8 cellular contexts compared by ENCODE assay signal in genomic region chr19:49814010-49814409, GRCh38. TPM values are rescaled to one million over a fixed set of nuclear protein-coding genes. Genes with fewer than 3 reads are reported as not detected.
DNase-seq lines count a peak whose midpoint lies in the region; ATAC-seq, FAIRE-seq and TF ChIP-seq lines count a peak whose summit lies in the region.

No MANE protein-coding gene starts in this region.

- no peaks in the 10 kb centered on the region; the same call in 2 of the 3 replicates for H3K9me3 Mint-ChIP-seq in GM23338

- H3K36me3 ChIP-seq in GM23338 (ENCODE audit: insufficient read depth): no peaks in the 10 kb centered on the region; the same call in 1 of the 2 replicates
- no peaks in the 10 kb centered on the region for H3K36me3 ChIP-seq in endothelial cell of umbilical vein (ENCODE audit: control insufficient read depth in 2 of 2, extremely low read depth in 1 of 2, insufficient read depth in 2 of 2, low read length in 2 of 2)
- no peaks in the 10 kb centered on the region for H3K36me3 ChIP-seq in sigmoid colon

- H3K4me2 ChIP-seq in GM23338 (no peak overlapping the region), endothelial cell of umbilical vein (ENCODE audit: insufficient read depth, low read length) (peak overlapping the region; percentile 69)

- BruUV-seq in endothelial cell of umbilical vein (replicated peaks; lab: Mats Ljungman, UMichigan): no TSS peak

- peak overlapping the region; percentile 92; the same call in 2 of the 3 replicates for H3K4me3 Mint-ChIP-seq in GM23338

- H3K9ac ChIP-seq in endothelial cell of umbilical vein (replicated peaks; ENCODE audit: extremely low read depth, insufficient read depth, low read length): peak overlapping the region; percentile 62

- POLR2A ChIA-PET in RWPE1 (lab: Yijun Ruan, JAX; ENCODE audit: low non-redundant PET) (no interaction called here), endothelial cell of umbilical vein (lab: Charles Lee) (no interaction called here)

- no peak for TF ChIP-seq EP300 in sigmoid colon (IDR thresholded peaks at IDR 0.05)

- TF ChIP-seq CTCF in GM23338 (conservative IDR thresholded peaks at IDR 0.05; ENCODE audit: low read depth in 2 of 2): no peak
- TF ChIP-seq CTCF in RWPE1 (conservative IDR thresholded peaks at IDR 0.05; ENCODE audit: low read depth): no peak
- TF ChIP-seq CTCF in endothelial cell of umbilical vein (IDR thresholded peaks at IDR 0.05; ENCODE audit: extremely low read depth in 1 of 2, insufficient read depth in 1 of 2, low read depth in 1 of 2, low read length in 2 of 2): no peak
- no peak for TF ChIP-seq CTCF in sigmoid colon (IDR thresholded peaks at IDR 0.05)

- H3K79me2 ChIP-seq in GM23338 (replicated peaks; ENCODE audit: insufficient read depth) (peaks cover 8% of the 10 kb centered on the region), endothelial cell of umbilical vein (ENCODE audit: control insufficient read depth, insufficient read depth, low read length) (peaks cover 8% of the 10 kb centered on the region)

- 80 to 91% methylated on average over 1 of the region's 1 CpG for WGBS in sigmoid colon, 2 donors

- H3K27ac Mint-ChIP-seq in GM23338: peak overlapping the region; percentile 85

- H3K9me2 ChIP-seq in GM23338 (ENCODE audit: insufficient read depth): no peaks in the 10 kb centered on the region

- H3K36me3 Mint-ChIP-seq in GM23338 (ENCODE audit: low read depth): peaks cover 5% of the 10 kb centered on the region; the same call in 2 of the 3 replicates

- H3K27ac ChIP-seq in GM23338 (ENCODE audit: low read depth) (peak overlapping the region; percentile 0; the same call in 1 of the 2 replicates), RWPE1 (peak overlapping the region; percentile 65), endothelial cell of umbilical vein (ENCODE audit: insufficient read depth, low read depth, low read length) (peak overlapping the region; percentile 93), sigmoid colon (peak overlapping the region; percentile 84 to 91 (median 86))

- TF ChIP-seq POLR2A in endothelial cell of umbilical vein (IDR thresholded peaks at IDR 0.05; ENCODE audit: low read depth, low read length) (no peak), sigmoid colon (IDR thresholded peaks at IDR 0.05) (no peak)

- H4K20me1 ChIP-seq in GM23338 (replicated peaks; ENCODE audit: insufficient read depth) (no peaks in the 10 kb centered on the region), endothelial cell of umbilical vein (replicated peaks; ENCODE audit: control insufficient read depth, extremely low read depth, insufficient read depth, low read length) (no peaks in the 10 kb centered on the region)

- peaks cover 30% of the 10 kb centered on the region for H3K27me3 Mint-ChIP-seq in GM23338 (ENCODE audit: insufficient read depth, low read depth, poor library complexity)

- no peaks in the 10 kb centered on the region for H3K9me1 ChIP-seq in endothelial cell of umbilical vein (replicated peaks; ENCODE audit: control insufficient read depth, extremely low read depth, insufficient read depth, low read length)

- no peak for FAIRE-seq in endothelial cell of umbilical vein (lab: Jason Lieb, UNC)

- DNase-seq in GM23338 (ENCODE audit: low spot score): no peak
- no peak for DNase-seq in RWPE1 (ENCODE audit: low spot score)
- no peak for DNase-seq in endothelial cell of umbilical vein (ENCODE audit: low read depth, low spot score)
- DNase-seq in sigmoid colon: no peak
- DNase-seq in COR-L47 (lab: John Stamatoyannopoulos, UW): no peak
- no peak for DNase-seq in NCI-H2171 treated with DMSO at 0.1 percent for 48 hours (lab: John Stamatoyannopoulos, UW)
- DNase-seq in NOMO-1 treated with DMSO at 0.1 percent for 48 hours (lab: John Stamatoyannopoulos, UW; ENCODE audit: unreplicated experiment): no peak

- H3K9me3 ChIP-seq in endothelial cell of umbilical vein (replicated peaks; ENCODE audit: control insufficient read depth, insufficient read depth, low read length) (no peaks in the 10 kb centered on the region), sigmoid colon (no peaks in the 10 kb centered on the region)

- peaks cover 18% of the 10 kb centered on the region for H3K4me1 Mint-ChIP-seq in GM23338

- no peak overlapping the region for H2AFZ ChIP-seq in GM23338
- peak overlapping the region; percentile 71 for H2AFZ ChIP-seq in endothelial cell of umbilical vein (ENCODE audit: low read depth, low read length)

- dilution Hi-C loops in endothelial cell of umbilical vein (cut with MboI; ENCODE audit: extremely low pct_ligation_motif_present, low sequenced_read_pairs): no loop called here

- H3K4me1 ChIP-seq in GM23338 (ENCODE audit: insufficient read depth) (peaks cover 10% of the 10 kb centered on the region; the same call in 1 of the 2 replicates), endothelial cell of umbilical vein (ENCODE audit: control insufficient read depth, extremely low read depth, insufficient read depth, low read length) (peaks cover 28% of the 10 kb centered on the region), sigmoid colon (peaks cover 0 to 35% (median 33%) of the 10 kb centered on the region in 4 donors)

- ATAC-seq in GM23338 (no peak), HG03097 (IDR thresholded peaks at IDR 0.05; ENCODE audit: low FRiP score, unreplicated experiment) (no peak)

- H3K27me3 ChIP-seq in GM23338 (ENCODE audit: insufficient read depth) (no peaks in the 10 kb centered on the region), endothelial cell of umbilical vein (ENCODE audit: control insufficient read depth in 2 of 2, insufficient read depth in 2 of 2, low read length in 2 of 2) (no peaks in the 10 kb centered on the region), sigmoid colon (no peaks in the 10 kb centered on the region)

- CTCF ChIA-PET in RWPE1 (lab: Yijun Ruan, JAX) (no interaction called here), endothelial cell of umbilical vein (lab: Charles Lee) (interaction anchor here (1.0 to 2.0 kb wide), 5 partner anchors 28 to 96 kb away, joined by 3 to 15 read pairs (median 3); partner anchors contain the start of gene PTOV1)

- H3K4me3 ChIP-seq in GM23338 (no peak overlapping the region), endothelial cell of umbilical vein (replicated peaks in 1 of 3; ENCODE audit: insufficient read depth in 1 of 3, low read depth in 1 of 3, low read length in 3 of 3) (peak overlapping the region in 1 of 3 experiments; percentile 49), sigmoid colon (peak overlapping the region in 3 of 4 donors; percentile 53 to 72 (median 61))

- H3F3A ChIP-seq in GM23338 (replicated peaks; ENCODE audit: low read depth): peaks cover 4% of the 10 kb centered on the region

- intact Hi-C loops in endothelial cell of umbilical vein (cut with micrococcal nuclease): no loop called here
- intact Hi-C loops in sigmoid colon (cut with DNase I): no loop called here

RNA-seq across cellular contexts. Expression of gene FUZ, which starts 0.9 kb away (rescaled TPM):
- total RNA-seq in GM23338 (2014; rRNA removed; shearing (Covaris generic)): 25.7 and 34.8 TPM in 2 replicates
- polyA plus RNA-seq in GM23338 (2016; fragmentation: Nextera tagmentation; extraction: Ambion mirVana) (24.3 TPM in 2 replicates), endothelial cell of umbilical vein (12.3 and 14.5 TPM in 2 replicates), sigmoid colon (10 to 100 TPM in 2 of 3 donors, 1 to 10 TPM in 1; 7.4 to 17.4 (median 16.3) TPM)
- total RNA-seq in endothelial cell of umbilical vein (14.0 and 15.3 TPM in 2 replicates), sigmoid colon (10 to 100 TPM; 21.0 to 32.9 (median 23.1) TPM)
- polyA plus RNA-seq in endothelial cell of umbilical vein (2011; cell fraction: cytosol; rRNA removed): 10.7 and 12.5 TPM in 2 replicates
- polyA plus RNA-seq in endothelial cell of umbilical vein (2011; cell fraction: nucleus; rRNA removed): 15.1 and 15.3 TPM in 2 replicates
- polyA plus RNA-seq in endothelial cell of umbilical vein (2012): 7.9 and 13.3 TPM in 2 replicates
- 6.8 and 11.8 TPM in 2 replicates for polyA minus RNA-seq in endothelial cell of umbilical vein
- polyA minus RNA-seq in endothelial cell of umbilical vein (2011; cell fraction: cytosol; rRNA and poly(A)+ RNA removed): not detected
- polyA minus RNA-seq in endothelial cell of umbilical vein (2011; cell fraction: nucleus; rRNA and poly(A)+ RNA removed): 3.1 and 4.6 TPM in 2 replicates

RNA-seq across cellular contexts. Expression of gene MED25, which starts 4.1 kb away (rescaled TPM):
- total RNA-seq in GM23338 (2014; rRNA removed; shearing (Covaris generic)): 47.1 and 58.6 TPM in 2 replicates
- polyA plus RNA-seq in GM23338 (2016; fragmentation: Nextera tagmentation; extraction: Ambion mirVana) (45.6 and 46.4 TPM in 2 replicates), endothelial cell of umbilical vein (28.3 and 31.7 TPM in 2 replicates), sigmoid colon (10 to 100 TPM; 18.0 to 43.5 (median 30.1) TPM)
- total RNA-seq in endothelial cell of umbilical vein (55.8 and 62.9 TPM in 2 replicates), sigmoid colon (10 to 100 TPM; 17.8 to 45.4 (median 22.4) TPM)
- polyA plus RNA-seq in endothelial cell of umbilical vein (2011; cell fraction: cytosol; rRNA removed): 35.2 and 36.0 TPM in 2 replicates
- 89.2 and 105 TPM in 2 replicates for polyA plus RNA-seq in endothelial cell of umbilical vein (2011; cell fraction: nucleus; rRNA removed)
- 40.9 and 52.4 TPM in 2 replicates for polyA plus RNA-seq in endothelial cell of umbilical vein (2012)
- polyA minus RNA-seq in endothelial cell of umbilical vein: 43.3 and 48.4 TPM in 2 replicates
- polyA minus RNA-seq in endothelial cell of umbilical vein (2011; cell fraction: cytosol; rRNA and poly(A)+ RNA removed): 25.2 TPM
- polyA minus RNA-seq in endothelial cell of umbilical vein (2011; cell fraction: nucleus; rRNA and poly(A)+ RNA removed): 32.5 and 39.6 TPM in 2 replicates

RNA-seq across cellular contexts. Expression of gene PTOV1, which starts 36.9 kb away (rescaled TPM):
- 194 and 209 TPM in 2 replicates for total RNA-seq in GM23338 (2014; rRNA removed; shearing (Covaris generic))
- 188 and 225 TPM in 2 replicates for polyA plus RNA-seq in GM23338 (2016; fragmentation: Nextera tagmentation; extraction: Ambion mirVana)
- 184 and 187 TPM in 2 replicates for total RNA-seq in endothelial cell of umbilical vein
- polyA plus RNA-seq in endothelial cell of umbilical vein: 116 and 125 TPM in 2 replicates
- 93.1 and 118 TPM in 2 replicates for polyA plus RNA-seq in endothelial cell of umbilical vein (2011; cell fraction: cytosol; rRNA removed)
- 257 and 302 TPM in 2 replicates for polyA plus RNA-seq in endothelial cell of umbilical vein (2011; cell fraction: nucleus; rRNA removed)
- polyA plus RNA-seq in endothelial cell of umbilical vein (2012): 96.0 and 145 TPM in 2 replicates
- 55.3 and 80.9 TPM in 2 replicates for polyA minus RNA-seq in endothelial cell of umbilical vein
- 56.8 TPM for polyA minus RNA-seq in endothelial cell of umbilical vein (2011; cell fraction: cytosol; rRNA and poly(A)+ RNA removed)
- 61.0 and 83.2 TPM in 2 replicates for polyA minus RNA-seq in endothelial cell of umbilical vein (2011; cell fraction: nucleus; rRNA and poly(A)+ RNA removed)
- 100 to 1,000 TPM in 1 of 4 donors, 10 to 100 TPM in 3; 52.2 to 105 (median 68.1) TPM for total RNA-seq in sigmoid colon
- polyA plus RNA-seq in sigmoid colon: 10 to 100 TPM; 54.8 to 79.7 (median 62.5) TPM

RNA-seq across cellular contexts. Expression of gene AP2A1, which starts 47.2 kb away (rescaled TPM):
- total RNA-seq in GM23338 (2014; rRNA removed; shearing (Covaris generic)): 110 and 129 TPM in 2 replicates
- polyA plus RNA-seq in GM23338 (2016; fragmentation: Nextera tagmentation; extraction: Ambion mirVana) (34.1 and 37.2 TPM in 2 replicates), endothelial cell of umbilical vein (113 and 114 TPM in 2 replicates), sigmoid colon (10 to 100 TPM; 33.0 to 77.4 (median 40.9) TPM)
- total RNA-seq in endothelial cell of umbilical vein (108 TPM in 2 replicates), sigmoid colon (10 to 100 TPM; 48.5 to 81.1 (median 52.0) TPM)
- 80.4 and 101 TPM in 2 replicates for polyA plus RNA-seq in endothelial cell of umbilical vein (2011; cell fraction: cytosol; rRNA removed)
- polyA plus RNA-seq in endothelial cell of umbilical vein (2011; cell fraction: nucleus; rRNA removed): 97.8 TPM in 2 replicates
- polyA plus RNA-seq in endothelial cell of umbilical vein (2012): 75.0 and 114 TPM in 2 replicates
- polyA minus RNA-seq in endothelial cell of umbilical vein: 104 and 122 TPM in 2 replicates
- polyA minus RNA-seq in endothelial cell of umbilical vein (2011; cell fraction: cytosol; rRNA and poly(A)+ RNA removed): 80.2 TPM
- polyA minus RNA-seq in endothelial cell of umbilical vein (2011; cell fraction: nucleus; rRNA and poly(A)+ RNA removed): 45.7 and 60.4 TPM in 2 replicates

RNA-seq across cellular contexts. Expression of gene TSKS, which starts 50.9 kb away (rescaled TPM):
- not detected in 2 replicates for total RNA-seq in GM23338 (2014; rRNA removed; shearing (Covaris generic))
- polyA plus RNA-seq in GM23338 (2016; fragmentation: Nextera tagmentation; extraction: Ambion mirVana): 0.82 and 0.99 TPM in 2 replicates
- not detected in 2 replicates for total RNA-seq in endothelial cell of umbilical vein
- polyA plus RNA-seq in endothelial cell of umbilical vein: 0.03 TPM in 1 of 2 replicates, not detected in the other
- not detected in 2 replicates for polyA plus RNA-seq in endothelial cell of umbilical vein (2011; cell fraction: cytosol; rRNA removed)
- not detected in 2 replicates for polyA plus RNA-seq in endothelial cell of umbilical vein (2011; cell fraction: nucleus; rRNA removed)
- not detected in 2 replicates for polyA plus RNA-seq in endothelial cell of umbilical vein (2012)
- not detected in 2 replicates for polyA minus RNA-seq in endothelial cell of umbilical vein
- polyA minus RNA-seq in endothelial cell of umbilical vein (2011; cell fraction: cytosol; rRNA and poly(A)+ RNA removed): not detected
- polyA minus RNA-seq in endothelial cell of umbilical vein (2011; cell fraction: nucleus; rRNA and poly(A)+ RNA removed): not detected in 2 replicates
- under 1 TPM in 1 of 4 donors, not detected in 3; 0.83 TPM for total RNA-seq in sigmoid colon
- polyA plus RNA-seq in sigmoid colon: 1 to 10 TPM in 1 of 3 donors, under 1 TPM in 1, not detected in 1; 0.36 to 1.2 TPM

Comparison
In these comparisons a context has a peak if more than half of its experiments do, and no peak if none do; other contexts are left out.
1. H3K27ac ChIP-seq: peak in every context shown above with its lines; median percentile 93 in endothelial cell of umbilical vein; 86 in sigmoid colon; 65 in RWPE1; 0 in GM23338.